8 cellular contexts compared by ENCODE assay signal in genomic region chr17:39927928-39928867, GRCh38. TPM values are rescaled to one million over a fixed set of nuclear protein-coding genes. Genes with fewer than 3 reads are reported as not detected.
A peak's percentile ranks its signal among the peaks of the same experiment; 100 is the strongest.
DNase-seq lines count a peak whose midpoint lies in the region; ATAC-seq lines count a peak whose summit lies in the region.

No MANE protein-coding gene starts in this region.

- H3K9ac ChIP-seq in skeletal muscle tissue (ENCODE audit: low read depth in 1 of 3, low read length in 3 of 3) = peak overlapping the region; percentile 87 to 96 (median 90)

- H3K27me3 Mint-ChIP-seq in activated naive CD8-positive, alpha-beta T cell treated with anti-CD3 and anti-CD28 coated beads, Interleukin-2, amount 10 ng/mL, durations not matched to agents 7 days and 5 days = no peaks in the 10 kb centered on the region

- WGBS in iPS DF 6.9 (ENCODE audit: insufficient coverage, insufficient read length) = no CpG with 5 or more reads among the region's 17 CpGs

- H3K4me1 ChIP-seq in iPS DF 6.9 (ENCODE audit: control insufficient read depth, insufficient read depth, low read length) = peaks cover 3% of the 10 kb centered on the region; the same call in 1 of the 2 replicates
- peaks cover 41 to 57% (median 42%) of the 10 kb centered on the region in 3 donors for H3K4me1 ChIP-seq in skeletal muscle tissue (ENCODE audit: control insufficient read depth in 3 of 3, insufficient read depth in 3 of 3, low read length in 3 of 3)

- H3K9me3 ChIP-seq in iPS DF 6.9 (ENCODE audit: control insufficient read depth, insufficient read depth, low read length) = no peaks in the 10 kb centered on the region
- no peaks in the 10 kb centered on the region for H3K9me3 ChIP-seq in skeletal muscle tissue (ENCODE audit: control insufficient read depth in 3 of 3, low read length in 3 of 3)

- H3K27ac ChIP-seq in iPS DF 6.9 (ENCODE audit: low read length) (no peak overlapping the region), skeletal muscle tissue (ENCODE audit: low read depth, low read length) (peak overlapping the region; percentile 97)

- peaks cover 3% of the 10 kb centered on the region for H3K36me3 ChIP-seq in iPS DF 6.9 (ENCODE audit: control insufficient read depth, insufficient read depth, low read length)
- peaks cover 8 to 10% (median 9%) of the 10 kb centered on the region in 3 donors for H3K36me3 ChIP-seq in skeletal muscle tissue (ENCODE audit: control insufficient read depth in 3 of 3, insufficient read depth in 3 of 3, low read length in 3 of 3)

- peak; percentile 9 for ATAC-seq in HG03378 (IDR thresholded peaks at IDR 0.05; ENCODE audit: unreplicated experiment)
- ATAC-seq in activated naive CD8-positive, alpha-beta T cell treated with anti-CD3 and anti-CD28 coated beads, Interleukin-2, amount 10 ng/mL, durations not matched to agents 7 days and 5 days (ENCODE audit: low read depth) = peak; percentile 2
- no peak for ATAC-seq in HG03565 (IDR thresholded peaks at IDR 0.05; ENCODE audit: unreplicated experiment)

- H3K4me1 Mint-ChIP-seq in activated naive CD8-positive, alpha-beta T cell treated with anti-CD3 and anti-CD28 coated beads, Interleukin-2, amount 10 ng/mL, durations not matched to agents 7 days and 5 days = peaks cover 30% of the 10 kb centered on the region

- no peaks in the 10 kb centered on the region for H3K9me3 Mint-ChIP-seq in activated naive CD8-positive, alpha-beta T cell treated with anti-CD3 and anti-CD28 coated beads, Interleukin-2, amount 10 ng/mL, durations not matched to agents 7 days and 5 days

- H3K4me3 ChIP-seq in iPS DF 6.9 (ENCODE audit: low read length) (peak overlapping the region; percentile 65; the same call in 1 of the 2 replicates), skeletal muscle tissue (ENCODE audit: low read length in 3 of 3) (peak overlapping the region; percentile 75 to 95 (median 75))

- H3K4me3 Mint-ChIP-seq in activated naive CD8-positive, alpha-beta T cell treated with anti-CD3 and anti-CD28 coated beads, Interleukin-2, amount 10 ng/mL, durations not matched to agents 7 days and 5 days = peak overlapping the region; percentile 89

- DNase-seq in SHP77 (lab: John Stamatoyannopoulos, UW) (peak; percentile 38 to 58), SHP77 treated with DMSO at 0.1 percent for 48 hours (lab: John Stamatoyannopoulos, UW) (no peak), iPS DF 6.9 (ENCODE audit: low read depth, low spot score) (peak; percentile 18), NCI-H524 (lab: John Stamatoyannopoulos, UW) (no peak)
- peak; percentile 60 for DNase-seq in activated naive CD8-positive, alpha-beta T cell treated with anti-CD3 and anti-CD28 coated beads, Interleukin-2, amount 10 ng/mL, durations not matched to agents 7 days and 5 days

- peaks cover 16% of the 10 kb centered on the region for H3K36me3 Mint-ChIP-seq in activated naive CD8-positive, alpha-beta T cell treated with anti-CD3 and anti-CD28 coated beads, Interleukin-2, amount 10 ng/mL, durations not matched to agents 7 days and 5 days

- POLR2A ChIA-PET in activated naive CD8-positive, alpha-beta T cell treated with anti-CD3 and anti-CD28 coated beads, Interleukin-2, amount 10 ng/mL, durations not matched to agents 7 days and 5 days (lab: Charles Lee) = interaction anchor here (0.6 to 3.4 kb wide), 10 partner anchors 10 to 173 kb away, joined by 3 to 20 read pairs (median 6); partner anchors contain the start of genes GSDMB and PSMD3

- peak overlapping the region; percentile 89 for H3K27ac Mint-ChIP-seq in activated naive CD8-positive, alpha-beta T cell treated with anti-CD3 and anti-CD28 coated beads, Interleukin-2, amount 10 ng/mL, durations not matched to agents 7 days and 5 days

- H3K27me3 ChIP-seq in iPS DF 6.9 (ENCODE audit: control insufficient read depth, insufficient read depth, low read length) (no peaks in the 10 kb centered on the region), skeletal muscle tissue (ENCODE audit: control insufficient read depth in 3 of 3, insufficient read depth in 3 of 3, low read length in 3 of 3) (no peaks in the 10 kb centered on the region)

RNA-seq across cellular contexts. Expression of gene LRRC3C, which starts 0.7 kb away (rescaled TPM):
- not detected for total RNA-seq in activated naive CD8-positive, alpha-beta T cell treated with anti-CD3 and anti-CD28 coated beads, Interleukin-2, amount 10 ng/mL, durations not matched to agents 7 days and 5 days
- total RNA-seq in skeletal muscle tissue = not detected

RNA-seq across cellular contexts. Expression of gene ORMDL3, which starts 0.8 kb away (rescaled TPM):
- total RNA-seq in activated naive CD8-positive, alpha-beta T cell treated with anti-CD3 and anti-CD28 coated beads, Interleukin-2, amount 10 ng/mL, durations not matched to agents 7 days and 5 days = 100 to 1,000 TPM; 149 to 159 TPM
- 37.1 TPM for total RNA-seq in skeletal muscle tissue

RNA-seq across cellular contexts. Expression of gene GSDMB, which starts 9.8 kb away (rescaled TPM):
- total RNA-seq in activated naive CD8-positive, alpha-beta T cell treated with anti-CD3 and anti-CD28 coated beads, Interleukin-2, amount 10 ng/mL, durations not matched to agents 7 days and 5 days = 10 to 100 TPM; 67.0 to 69.8 TPM
- total RNA-seq in skeletal muscle tissue = 8.9 TPM

RNA-seq across cellular contexts. Expression of gene GSDMA, which starts 34.6 kb away (rescaled TPM):
- total RNA-seq in activated naive CD8-positive, alpha-beta T cell treated with anti-CD3 and anti-CD28 coated beads, Interleukin-2, amount 10 ng/mL, durations not matched to agents 7 days and 5 days = under 1 TPM in 1 of 2 experiments, not detected in 1; 0.26 TPM
- total RNA-seq in skeletal muscle tissue = not detected

RNA-seq across cellular contexts. Expression of gene PSMD3, which starts 52.4 kb away (rescaled TPM):
- 10 to 100 TPM; 82.5 to 87.9 TPM for total RNA-seq in activated naive CD8-positive, alpha-beta T cell treated with anti-CD3 and anti-CD28 coated beads, Interleukin-2, amount 10 ng/mL, durations not matched to agents 7 days and 5 days
- total RNA-seq in skeletal muscle tissue = 56.4 TPM

Comparison
In these comparisons a context has a peak if more than half of its experiments do, and no peak if none do; other contexts are left out.
1. DNase-seq: peak in SHP77 (2 of 2), activated naive CD8-positive, alpha-beta T cell treated with anti-CD3 and anti-CD28 coated beads, Interleukin-2, amount 10 ng/mL, durations not matched to agents 7 days and 5 days (single experiment) and iPS DF 6.9 (single experiment); none in SHP77 treated with DMSO at 0.1 percent for 48 hours (single experiment) and NCI-H524 (0 of 2).